Comparison of ENCODE assay signal across 1 cellular context in genomic region chr20:1440024-1440423, GRCh38.
A peak's percentile ranks its signal among the peaks of the same experiment; 100 is the strongest.
TF ChIP-seq lines count a peak whose summit lies in the region.

No MANE protein-coding gene starts in this region.

TF ChIP-seq in H1, 55 proteins besides CTCF, POLR2A, EP300 and RAD21:
- TF ChIP-seq EGR1 (IDR thresholded peaks at IDR 0.05; ENCODE audit: borderline replicate concordance, low read depth, low read length) (peak; percentile 26; the same call in 1 of the 2 replicates), YY1 (IDR thresholded peaks at IDR 0.05; ENCODE audit: low read depth, low read length) (0 out of 2 replicates have a peak, but pooled peaks have one; percentile 25), ASH2L (IDR thresholded peaks at IDR 0.05; ENCODE audit: low read length) (no peak)
